ENCODE assay signal across 17 cellular contexts in the genomic region with DNA sequence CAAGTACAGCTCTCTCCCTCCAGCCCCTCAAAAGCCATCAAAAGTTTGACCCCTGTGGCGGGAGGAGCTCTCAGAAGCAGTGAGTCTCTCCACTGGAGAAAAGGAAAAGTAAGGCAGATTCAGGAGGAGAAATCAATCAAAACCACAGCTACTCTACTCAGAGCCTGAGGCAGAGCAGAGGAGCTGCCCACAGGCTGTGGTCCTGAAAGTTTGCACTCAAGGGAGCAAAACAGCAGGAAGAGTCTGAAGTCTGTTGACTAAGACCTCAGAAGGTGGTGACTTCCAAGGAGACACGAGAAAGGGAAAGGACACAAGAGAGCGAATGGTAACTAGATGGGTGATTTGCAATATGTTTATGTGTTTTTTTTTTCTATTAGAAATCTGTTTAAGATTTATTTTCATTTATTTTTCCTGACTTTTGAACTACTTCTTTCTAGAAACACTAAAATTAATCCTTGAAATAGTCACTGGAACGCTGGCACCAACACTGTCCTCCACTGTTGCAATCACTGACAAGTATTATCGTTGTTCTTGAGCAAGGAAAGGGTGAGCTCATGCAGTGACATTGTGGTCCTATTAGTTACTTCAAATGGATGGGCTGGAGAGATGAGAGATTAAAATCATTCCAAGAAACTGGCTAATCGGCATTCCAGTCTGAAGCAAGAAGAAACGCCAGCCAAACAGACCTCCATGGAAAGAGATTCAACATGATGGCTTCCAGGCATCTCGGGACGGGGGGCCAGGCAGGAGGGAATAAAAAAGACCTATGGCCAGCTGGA. TPM values are rescaled to one million over a fixed set of nuclear protein-coding genes. Genes with fewer than 3 reads are reported as not detected.
A peak's percentile ranks its signal among the peaks of the same experiment; 100 is the strongest.
DNase-seq lines count a peak whose midpoint lies in the region; ATAC-seq and TF ChIP-seq lines count a peak whose summit lies in the region.
"Had no signal": no experiment of that assay in that cellular context is flagged by ENCODE, and none has a peak within 500 bp of the region (broad histone marks: within the 10 kb centered on the region; RNA-seq: fewer than 3 reads in every experiment).

No MANE protein-coding gene starts in this region.

- H2BK12ac ChIP-seq in neuronal stem cell (ENCODE audit: low read length): no peak overlapping the region

- peak; percentile 74 for ATAC-seq in foreskin keratinocyte
- ATAC-seq: activated CD8-positive, alpha-beta T cell treated with anti-CD3 and anti-CD28 coated beads for 36 hours; esophagus mucosa had no signal

- H3K27ac Mint-ChIP-seq in activated CD4-positive, alpha-beta T cell treated with anti-CD3 and anti-CD28 coated beads, Interleukin-2, amount 10 ng/mL, durations not matched to agents 24 days and 14 days: no peak overlapping the region
- H3K27ac Mint-ChIP-seq: activated CD8-positive, alpha-beta T cell treated with anti-CD3 and anti-CD28 coated beads for 36 hours; naive B cell had no signal

- no peak overlapping the region for H3K4me3 Mint-ChIP-seq in activated CD4-positive, alpha-beta T cell treated with anti-CD3 and anti-CD28 coated beads, Interleukin-2, amount 10 ng/mL, durations not matched to agents 24 days and 14 days
- H3K4me3 Mint-ChIP-seq: activated CD8-positive, alpha-beta T cell treated with anti-CD3 and anti-CD28 coated beads for 36 hours; CD14-positive monocyte; naive B cell had no signal

- no peak overlapping the region for H3K18ac ChIP-seq in neuronal stem cell (ENCODE audit: low read length)

- DNase-seq in ELR (ENCODE audit: low read depth): peak; percentile 24
- DNase-seq in adipocyte (ENCODE audit: low read depth): peak; percentile 42
- DNase-seq in foreskin keratinocyte: peak; percentile 7 to 30
- peak; percentile 15 for DNase-seq in neuronal stem cell (ENCODE audit: low spot score)
- DNase-seq in NCI-H2196 treated with DMSO at 0.1 percent for 48 hours (lab: John Stamatoyannopoulos, UW; ENCODE audit: unreplicated experiment): no peak
- DNase-seq in NCI-H774 (lab: John Stamatoyannopoulos, UW): no peak
- no peak for DNase-seq in activated CD4-positive, alpha-beta T cell treated with anti-CD3 and anti-CD28 coated beads, Interleukin-2, amount 10 ng/mL, durations not matched to agents 24 days and 14 days
- no peak for DNase-seq in NCI-H1417 (lab: John Stamatoyannopoulos, UW)
- DNase-seq: activated CD8-positive, alpha-beta T cell treated with anti-CD3 and anti-CD28 coated beads for 36 hours; activated gamma-delta T cell; naive B cell; NCI-H1048; NCI-H510A; T1000 had no signal

- intact Hi-C loops in activated CD4-positive, alpha-beta T cell treated with anti-CD3 and anti-CD28 coated beads, Interleukin-2, amount 10 ng/mL, durations not matched to agents 24 days and 14 days (cut with micrococcal nuclease): no loop called here

- no peak overlapping the region for H4K91ac ChIP-seq in neuronal stem cell (ENCODE audit: low read depth, low read length, poor library complexity)

- WGBS in neuronal stem cell (ENCODE audit: extremely low coverage in 2 of 2, insufficient read length in 2 of 2, insufficient replicate concordance in 1 of 2), 2 donors: no CpG with 5 or more reads among the region's 9 CpGs

- TF ChIP-seq CTCF in foreskin keratinocyte (conservative IDR thresholded peaks at IDR 0.05): no peak

- H3K14ac ChIP-seq in neuronal stem cell (ENCODE audit: low read length): no peak overlapping the region

- no peaks in the 10 kb centered on the region for H3K9me3 Mint-ChIP-seq in activated CD4-positive, alpha-beta T cell treated with anti-CD3 and anti-CD28 coated beads, Interleukin-2, amount 10 ng/mL, durations not matched to agents 24 days and 14 days

- H2AK5ac ChIP-seq in neuronal stem cell (ENCODE audit: low read depth, low read length): no peak overlapping the region

- H3K9me3 ChIP-seq in adipocyte (ENCODE audit: control insufficient read depth, low read length) (peaks cover 12% of the 10 kb centered on the region), neuronal stem cell (replicated peaks in 1 of 2; ENCODE audit: control insufficient read depth in 2 of 2, insufficient read depth in 1 of 2, low read depth in 1 of 2, low read length in 2 of 2) (no peaks in the 10 kb centered on the region)

- H3K23ac ChIP-seq in neuronal stem cell (ENCODE audit: low read depth, low read length, poor library complexity): no peak overlapping the region

- no peaks in the 10 kb centered on the region for H3K4me1 Mint-ChIP-seq in activated CD4-positive, alpha-beta T cell treated with anti-CD3 and anti-CD28 coated beads, Interleukin-2, amount 10 ng/mL, durations not matched to agents 24 days and 14 days
- H3K4me1 Mint-ChIP-seq: CD14-positive monocyte, naive B cell had no signal

- H2BK5ac ChIP-seq in neuronal stem cell (ENCODE audit: low read length): no peak overlapping the region

- no peak overlapping the region for H2BK15ac ChIP-seq in neuronal stem cell (ENCODE audit: low read length)

- no peaks in the 10 kb centered on the region for H3K27me3 Mint-ChIP-seq in activated CD4-positive, alpha-beta T cell treated with anti-CD3 and anti-CD28 coated beads, Interleukin-2, amount 10 ng/mL, durations not matched to agents 24 days and 14 days

- H3K9ac ChIP-seq in adipocyte (ENCODE audit: low read length) (no peak overlapping the region), neuronal stem cell (ENCODE audit: low read depth, low read length, poor library complexity) (no peak overlapping the region)

- no peaks in the 10 kb centered on the region for H3K79me1 ChIP-seq in neuronal stem cell (ENCODE audit: low read depth, low read length)

- no peak overlapping the region for H3K4me2 ChIP-seq in neuronal stem cell (ENCODE audit: insufficient read depth, low read length, poor library complexity, severe bottlenecking)

- H4K8ac ChIP-seq in neuronal stem cell (ENCODE audit: low read depth, low read length): no peak overlapping the region

- no peak overlapping the region for H3K27ac ChIP-seq in foreskin keratinocyte
- H3K27ac ChIP-seq in neuronal stem cell (replicated peaks; ENCODE audit: low read length): no peak overlapping the region

- H3K36me3 ChIP-seq in adipocyte (ENCODE audit: control insufficient read depth, insufficient read depth, low read length, severe bottlenecking) (no peaks in the 10 kb centered on the region), neuronal stem cell (replicated peaks in 1 of 2; ENCODE audit: control insufficient read depth in 2 of 2, insufficient read depth in 2 of 2, low read length in 2 of 2) (no peaks in the 10 kb centered on the region)

- H3K36me3 Mint-ChIP-seq in activated CD4-positive, alpha-beta T cell treated with anti-CD3 and anti-CD28 coated beads, Interleukin-2, amount 10 ng/mL, durations not matched to agents 24 days and 14 days (ENCODE audit: low read depth): no peaks in the 10 kb centered on the region
- H3K36me3 Mint-ChIP-seq: naive B cell had no signal

- H3K4me1 ChIP-seq in adipocyte (ENCODE audit: control insufficient read depth, insufficient read depth, low read length) (peaks cover 11% of the 10 kb centered on the region), foreskin keratinocyte (no peaks in the 10 kb centered on the region), neuronal stem cell (ENCODE audit: control insufficient read depth in 2 of 2, insufficient read depth in 1 of 2, low read depth in 1 of 2, low read length in 2 of 2) (no peaks in the 10 kb centered on the region)

- H2AFZ ChIP-seq in neuronal stem cell (ENCODE audit: low read length): no peak overlapping the region

- no peaks in the 10 kb centered on the region for H3K27me3 ChIP-seq in adipocyte (replicated peaks; ENCODE audit: control insufficient read depth, insufficient read depth, low read length)
- H3K27me3 ChIP-seq in foreskin keratinocyte: no peaks in the 10 kb centered on the region
- no peaks in the 10 kb centered on the region for H3K27me3 ChIP-seq in neuronal stem cell (ENCODE audit: control insufficient read depth in 3 of 3, insufficient read depth in 3 of 3, low read depth in 1 of 3, low read length in 3 of 3)

- H3K4me3 ChIP-seq in adipocyte (ENCODE audit: low read length): no peak overlapping the region
- H3K4me3 ChIP-seq in neuronal stem cell (ENCODE audit: low read length in 2 of 2): no peak overlapping the region

- no peak overlapping the region for H2BK120ac ChIP-seq in neuronal stem cell (ENCODE audit: low read depth, low read length)

- H3K4ac ChIP-seq in neuronal stem cell (ENCODE audit: low read length): no peak overlapping the region

RNA-seq across cellular contexts. Expression of gene PID1, which starts 35.8 kb away (rescaled TPM):
- 7.7 and 8.6 TPM in 2 replicates for total RNA-seq in foreskin keratinocyte
- 5.2 and 5.4 TPM in 2 replicates for polyA plus RNA-seq in foreskin keratinocyte
- polyA plus RNA-seq in neuronal stem cell (2013, experiment 1 of 2): 0.52 TPM
- polyA plus RNA-seq in neuronal stem cell (2013, experiment 2 of 2): 0.58 TPM
- total RNA-seq in activated CD4-positive, alpha-beta T cell treated with anti-CD3 and anti-CD28 coated beads, Interleukin-2, amount 10 ng/mL, durations not matched to agents 24 days and 14 days: not detected in 2 replicates
- total RNA-seq: activated CD8-positive, alpha-beta T cell treated with anti-CD3 and anti-CD28 coated beads for 36 hours; G401 had no signal

Comparison
In these comparisons a context has a peak if more than half of its experiments do, and no peak if none do; other contexts are left out.
1. DNase-seq: peak in ELR (single experiment), adipocyte (single experiment), foreskin keratinocyte (2 of 2) and neuronal stem cell (single experiment); none in NCI-H2196 treated with DMSO at 0.1 percent for 48 hours (single experiment), NCI-H774 (single experiment), activated CD4-positive, alpha-beta T cell treated with anti-CD3 and anti-CD28 coated beads, Interleukin-2, amount 10 ng/mL, durations not matched to agents 24 days and 14 days (single experiment) and NCI-H1417 (0 of 3).